ENCODE assay signal across 26 cellular contexts in the genomic region with DNA sequence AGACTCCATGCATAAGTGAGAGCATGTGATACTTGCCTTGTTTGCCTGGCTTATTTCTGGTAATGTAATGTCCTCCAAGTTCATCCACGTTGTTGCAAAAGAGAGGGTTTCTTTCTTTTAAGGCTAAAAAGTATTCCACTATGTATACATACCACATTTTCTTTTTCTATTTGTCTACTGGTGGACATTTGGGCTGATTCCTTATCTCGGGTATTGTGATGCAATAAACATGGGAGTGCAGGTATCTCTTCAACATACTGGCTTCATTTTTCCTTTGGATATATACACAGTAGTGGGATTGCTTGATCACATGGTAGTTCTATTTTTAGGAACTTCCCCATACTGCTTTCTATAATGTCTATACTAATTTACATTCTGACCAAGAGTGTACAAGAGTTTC.
"Had no signal": no experiment of that assay in that cellular context is flagged by ENCODE, and none has a peak within 500 bp of the region (broad histone marks: within the 10 kb centered on the region; RNA-seq: fewer than 3 reads in every experiment).

No MANE protein-coding gene starts in this region.

- H3K27ac ChIP-seq: breast epithelium, heart right ventricle, ovary, sigmoid colon, uterus, VCaP had no signal

- H3K9me3 ChIP-seq: breast epithelium, heart right ventricle, ovary, sigmoid colon, uterus had no signal

- H3K36me3 ChIP-seq: breast epithelium, ovary, uterus had no signal

- H3K4me1 ChIP-seq: breast epithelium, sigmoid colon, uterus had no signal

- ATAC-seq: esophagus mucosa; heart right ventricle; stimulated activated effector memory CD8-positive, alpha-beta T cell treated with anti-CD3 and anti-CD28 coated beads, Interleukin-12 subunit alpha, Interleukin-12 subunit beta, amount 100 ng/mL, for 72 hours; stimulated activated naive CD8-positive, alpha-beta T cell treated with anti-CD3 and anti-CD28 coated beads, Interleukin-15, amount 100 ng/mL, for 72 hours had no signal

- DNase-seq: activated CD4-positive, alpha-beta memory T cell treated with anti-CD3 and anti-CD28 coated beads for 36 hours; activated CD4-positive, alpha-beta T cell treated with anti-CD3 and anti-CD28 coated beads, Interleukin-2, amount 10 ng/mL, durations not matched to agents 24 days and 14 days; activated CD4-positive, CD25-positive, alpha-beta regulatory T cell treated with anti-CD3 and anti-CD28 coated beads, Interleukin-2, amount 50 U/mL, for 72 hours; activated CD8-positive, alpha-beta memory T cell treated with anti-CD3 and anti-CD28 coated beads, Interleukin-2, amount 50 U/mL, for 4 hours; activated gamma-delta T cell; activated naive CD4-positive, alpha-beta T cell treated with anti-CD3 and anti-CD28 coated beads, Interleukin-2, amount 10 ng/mL, durations not matched to agents 7 days and 5 days; activated naive CD8-positive, alpha-beta T cell treated with anti-CD3 and anti-CD28 coated beads, Interleukin-2, amount 10 ng/mL, durations not matched to agents 7 days and 5 days; activated T-cell treated with anti-CD3 and anti-CD28 coated beads, Interleukin-2, amount 50 U/mL, for 1 hour; endodermal cell; foreskin fibroblast; heart right ventricle; mammary epithelial cell; naive B cell; ovary; sigmoid colon; small intestine; stimulated activated CD4-positive, alpha-beta T cell treated with anti-CD3 and anti-CD28 coated beads, Interleukin-4, amount 100 ng/mL, for 24 hours; stimulated activated naive CD8-positive, alpha-beta T cell treated with anti-CD3 and anti-CD28 coated beads, Interleukin-15, amount 100 ng/mL, for 72 hours; substantia nigra; uterus had no signal

- FAIRE-seq: islet of Langerhans, small intestine, TTC549 had no signal

- H3K4me3 ChIP-seq: breast epithelium, heart right ventricle, ovary, sigmoid colon, uterus had no signal

- H3K27me3 ChIP-seq: breast epithelium, heart right ventricle, ovary, sigmoid colon, uterus had no signal
